1 cellular context compared by ENCODE assay signal in genomic region chr3:33134026-33134625, GRCh38.
TF ChIP-seq lines count a peak whose summit lies in the region.

No MANE protein-coding gene starts in this region.

TF ChIP-seq in GM12878, 131 proteins besides CTCF, POLR2A, EP300 and RAD21 (continues in another document):
- peak; percentile 74 for TF ChIP-seq TCF7 (IDR thresholded peaks at IDR 0.05; ENCODE audit: borderline replicate concordance)
- no peak for TF ChIP-seq SIN3A (IDR thresholded peaks at IDR 0.05; ENCODE audit: low read depth, low read length)
- no peak for TF ChIP-seq POU2F2 (IDR thresholded peaks at IDR 0.05; ENCODE audit: borderline replicate concordance, low read depth, low read length)
- no peak for TF ChIP-seq BCL11A (IDR thresholded peaks at IDR 0.05; ENCODE audit: low read depth, low read length)
- no peak for TF ChIP-seq CBFB (IDR thresholded peaks at IDR 0.05; ENCODE audit: low read depth)
- no peak for TF ChIP-seq ZNF274 (IDR thresholded peaks at IDR 0.05; ENCODE audit: insufficient read depth, insufficient read length)
- no peak for TF ChIP-seq HDGF (IDR thresholded peaks at IDR 0.05)
- TF ChIP-seq SP1 (IDR thresholded peaks at IDR 0.05; ENCODE audit: low read depth, low read length) = no peak
- TF ChIP-seq POLR2AphosphoS5 (IDR thresholded peaks at IDR 0.05; ENCODE audit: low read length) = no peak
- no peak for TF ChIP-seq STAT3 (IDR thresholded peaks at IDR 0.05; ENCODE audit: low read depth, low read length)
- TF ChIP-seq SIX5 (IDR thresholded peaks at IDR 0.05; ENCODE audit: low read depth, low read length, severe bottlenecking) = no peak
- TF ChIP-seq MEF2A (IDR thresholded peaks at IDR 0.05; ENCODE audit: insufficient read depth, low read depth, low read length) = peak; percentile 70; the same call in 1 of the 2 replicates
- TF ChIP-seq NBN (IDR thresholded peaks at IDR 0.05) = no peak
- TF ChIP-seq IKZF2 (IDR thresholded peaks at IDR 0.05) = peak in 1 of 2 experiments; percentile 19; a peak in 1 of 4 replicates
- no peak for TF ChIP-seq KLF5 (IDR thresholded peaks at IDR 0.05; ENCODE audit: partially characterized antibody)
- TF ChIP-seq PML (IDR thresholded peaks at IDR 0.05; ENCODE audit: low read length) = no peak
- peak in 1 of 2 experiments; percentile 44; a peak in 1 of 4 replicates for TF ChIP-seq ETV6 (conservative IDR thresholded peaks at IDR 0.05 in 1 of 2, IDR thresholded peaks at IDR 0.05 in 1 of 2; ENCODE audit: borderline replicate concordance in 1 of 2, low read depth in 1 of 2)
- no peak for TF ChIP-seq POLR2AphosphoS2 (IDR thresholded peaks at IDR 0.05; ENCODE audit: low read depth, low read length)
- TF ChIP-seq ASH2L (IDR thresholded peaks at IDR 0.05; ENCODE audit: borderline replicate concordance, low read depth) = no peak
- no peak for TF ChIP-seq RFX5 (IDR thresholded peaks at IDR 0.05; ENCODE audit: low read depth, low read length)
- TF ChIP-seq CREB1 (IDR thresholded peaks at IDR 0.05; ENCODE audit: low read depth) = no peak
- peak; percentile 91 for TF ChIP-seq RUNX3 (IDR thresholded peaks at IDR 0.05; ENCODE audit: low read length)
- TF ChIP-seq LARP7 (IDR thresholded peaks at IDR 0.05) = no peak
- TF ChIP-seq MTA2 (IDR thresholded peaks at IDR 0.05; ENCODE audit: low read depth) = no peak
- peak; percentile 73 for TF ChIP-seq ATF2 (IDR thresholded peaks at IDR 0.05; ENCODE audit: low read length)
- no peak for TF ChIP-seq BCL3 (IDR thresholded peaks at IDR 0.05; ENCODE audit: borderline replicate concordance, insufficient read depth, low read depth, low read length, poor library complexity, severe bottlenecking)
- TF ChIP-seq DPF2 (IDR thresholded peaks at IDR 0.05) = no peak
- TF ChIP-seq ATF7 (IDR thresholded peaks at IDR 0.05; ENCODE audit: low read depth) = no peak
- peak in 1 of 2 experiments; percentile 73; a peak in 1 of 4 replicates for TF ChIP-seq CEBPB (IDR thresholded peaks at IDR 0.05; ENCODE audit: borderline replicate concordance in 1 of 2, low read depth in 2 of 2, low read length in 2 of 2)
- no peak for TF ChIP-seq NR2C2 (IDR thresholded peaks at IDR 0.05; ENCODE audit: borderline replicate concordance, control insufficient read depth, insufficient read length, low read depth)
- TF ChIP-seq ELK1 (IDR thresholded peaks at IDR 0.05; ENCODE audit: low read depth, low read length) = no peak
- TF ChIP-seq NFIC (IDR thresholded peaks at IDR 0.05; ENCODE audit: low read depth, low read length) = peak; percentile 93
- no peak for TF ChIP-seq EGR1 (IDR thresholded peaks at IDR 0.05; ENCODE audit: borderline replicate concordance in 1 of 2, low read depth in 2 of 2, low read length in 2 of 2)
- peak; percentile 89 for TF ChIP-seq EED (IDR thresholded peaks at IDR 0.05; ENCODE audit: low read depth)
- no peak for TF ChIP-seq SUZ12 (IDR thresholded peaks at IDR 0.05; ENCODE audit: unreplicated experiment)
- peak; percentile 64 for TF ChIP-seq JUNB (IDR thresholded peaks at IDR 0.05)
- TF ChIP-seq, protein P1, sequence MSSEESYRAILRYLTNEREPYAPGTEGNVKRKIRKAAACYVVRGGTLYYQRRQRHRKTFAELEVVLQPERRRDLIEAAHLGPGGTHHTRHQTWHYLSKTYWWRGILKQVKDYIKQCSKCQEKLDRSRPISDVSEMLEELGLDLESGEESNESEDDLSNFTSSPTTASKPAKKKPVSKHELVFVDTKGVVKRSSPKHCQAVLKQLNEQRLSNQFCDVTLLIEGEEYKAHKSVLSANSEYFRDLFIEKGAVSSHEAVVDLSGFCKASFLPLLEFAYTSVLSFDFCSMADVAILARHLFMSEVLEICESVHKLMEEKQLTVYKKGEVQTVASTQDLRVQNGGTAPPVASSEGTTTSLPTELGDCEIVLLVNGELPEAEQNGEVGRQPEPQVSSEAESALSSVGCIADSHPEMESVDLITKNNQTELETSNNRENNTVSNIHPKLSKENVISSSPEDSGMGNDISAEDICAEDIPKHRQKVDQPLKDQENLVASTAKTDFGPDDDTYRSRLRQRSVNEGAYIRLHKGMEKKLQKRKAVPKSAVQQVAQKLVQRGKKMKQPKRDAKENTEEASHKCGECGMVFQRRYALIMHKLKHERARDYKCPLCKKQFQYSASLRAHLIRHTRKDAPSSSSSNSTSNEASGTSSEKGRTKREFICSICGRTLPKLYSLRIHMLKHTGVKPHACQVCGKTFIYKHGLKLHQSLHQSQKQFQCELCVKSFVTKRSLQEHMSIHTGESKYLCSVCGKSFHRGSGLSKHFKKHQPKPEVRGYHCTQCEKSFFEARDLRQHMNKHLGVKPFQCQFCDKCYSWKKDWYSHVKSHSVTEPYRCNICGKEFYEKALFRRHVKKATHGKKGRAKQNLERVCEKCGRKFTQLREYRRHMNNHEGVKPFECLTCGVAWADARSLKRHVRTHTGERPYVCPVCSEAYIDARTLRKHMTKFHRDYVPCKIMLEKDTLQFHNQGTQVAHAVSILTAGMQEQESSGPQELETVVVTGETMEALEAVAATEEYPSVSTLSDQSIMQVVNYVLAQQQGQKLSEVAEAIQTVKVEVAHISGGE (CRISPR knock-in tag; IDR thresholded peaks at IDR 0.05) = no peak
- no peak for TF ChIP-seq FOS (IDR thresholded peaks at IDR 0.05; ENCODE audit: borderline replicate concordance, extremely low read depth, insufficient read length)
- TF ChIP-seq TAF1 (IDR thresholded peaks at IDR 0.05; ENCODE audit: borderline replicate concordance, low read depth, low read length) = no peak
- TF ChIP-seq FOXM1 (IDR thresholded peaks at IDR 0.05; ENCODE audit: low read depth, low read length) = peak; percentile 66; the same call in 1 of the 2 replicates
- TF ChIP-seq PRDM15 (CRISPR knock-in tag; IDR thresholded peaks at IDR 0.05) = no peak
- no peak for TF ChIP-seq ZNF687 (IDR thresholded peaks at IDR 0.05)
- TF ChIP-seq TCF3 (IDR thresholded peaks at IDR 0.05; ENCODE audit: borderline replicate concordance, insufficient read depth, low read depth, low read length) = no peak
- TF ChIP-seq NR2F1 (conservative IDR thresholded peaks at IDR 0.05) = no peak
- no peak for TF ChIP-seq IRF3 (IDR thresholded peaks at IDR 0.05)
- no peak for TF ChIP-seq ZBTB33 (IDR thresholded peaks at IDR 0.05)
- no peak for TF ChIP-seq SMARCA5 (IDR thresholded peaks at IDR 0.05)
- no peak for TF ChIP-seq WRNIP1 (IDR thresholded peaks at IDR 0.05; ENCODE audit: borderline replicate concordance, low read depth, low read length)
